ENCODE assay signal across 2 cellular contexts in genomic region chr5:166926806-166927475, GRCh38. TPM values are rescaled to one million over a fixed set of nuclear protein-coding genes. Genes with fewer than 3 reads are reported as not detected.
"Had no signal": no experiment of that assay in that cellular context is flagged by ENCODE, and none has a peak within 500 bp of the region (broad histone marks: within the 10 kb centered on the region; RNA-seq: fewer than 3 reads in every experiment).

No MANE protein-coding gene starts in this region.

RNA-seq across cellular contexts. Expression of gene TENM2, which starts 51.9 kb away (rescaled TPM):
- total RNA-seq: K562, OCI-LY7 had no signal
